30 cellular contexts compared by ENCODE assay signal in the genomic region with DNA sequence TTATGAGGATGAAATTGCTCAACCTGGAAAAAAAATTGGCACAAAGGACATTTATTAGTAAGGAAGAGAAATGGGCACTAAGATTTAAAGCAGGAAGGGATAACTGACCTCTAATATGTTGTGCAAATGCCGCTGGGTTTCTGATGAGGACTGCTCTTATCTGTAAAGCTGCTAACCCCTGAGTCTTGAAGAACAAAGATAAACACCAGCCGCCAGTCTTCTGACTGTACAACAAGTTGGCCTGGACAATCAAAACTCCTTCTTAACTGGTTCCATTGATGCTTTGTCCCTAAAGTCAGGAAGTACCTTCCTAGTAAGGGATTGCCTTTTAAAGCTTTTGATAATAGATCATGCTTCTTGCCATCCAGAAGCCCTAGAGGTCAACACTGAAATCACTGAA.
"Had no signal": no experiment of that assay in that cellular context is flagged by ENCODE, and none has a peak within 500 bp of the region (broad histone marks: within the 10 kb centered on the region; RNA-seq: fewer than 3 reads in every experiment).

No MANE protein-coding gene starts in this region.

- FAIRE-seq: endothelial cell of umbilical vein, frontal cortex had no signal

- H3K36me3 ChIP-seq: adrenal gland, ascending aorta, breast epithelium, cardiac muscle cell, colonic mucosa, esophagus squamous epithelium had no signal

- H3K4me1 ChIP-seq: adrenal gland, ascending aorta, breast epithelium, colonic mucosa, esophagus squamous epithelium had no signal

- H3K4me3 ChIP-seq: adrenal gland, ascending aorta, breast epithelium, cardiac muscle cell, colonic mucosa, esophagus squamous epithelium had no signal

- ATAC-seq: activated CD4-positive, alpha-beta T cell treated with anti-CD3 and anti-CD28 coated beads for 36 hours; activated CD8-positive, alpha-beta memory T cell treated with anti-CD3 and anti-CD28 coated beads, Interleukin-2, amount 10 ng/mL, durations not matched to agents 7 days and 5 days; activated CD8-positive, alpha-beta T cell treated with anti-CD3 and anti-CD28 coated beads, Interleukin-2, amount 10 ng/mL, durations not matched to agents 7 days and 5 days; activated naive CD8-positive, alpha-beta T cell treated with anti-CD3 and anti-CD28 coated beads, Interleukin-2, amount 50 U/mL, for 24 hours; T-cell had no signal

- H3K27ac ChIP-seq: adrenal gland, ascending aorta, breast epithelium, cardiac muscle cell, colonic mucosa, epithelial cell of prostate, esophagus squamous epithelium had no signal

- H3K9me3 ChIP-seq: adrenal gland, ascending aorta, breast epithelium, colonic mucosa, esophagus squamous epithelium had no signal

- DNase-seq: activated CD4-positive, alpha-beta memory T cell treated with anti-CD3 and anti-CD28 coated beads for 36 hours; activated CD4-positive, alpha-beta T cell treated with anti-CD3 and anti-CD28 coated beads for 36 hours; activated CD4-positive, alpha-beta T cell treated with anti-CD3 and anti-CD28 coated beads, Interleukin-2, amount 10 ng/mL, durations not matched to agents 24 days and 14 days; activated CD4-positive, CD25-positive, alpha-beta regulatory T cell; activated CD4-positive, CD25-positive, alpha-beta regulatory T cell treated with anti-CD3 and anti-CD28 coated beads, Interleukin-2, amount 50 U/mL, for 72 hours; activated CD8-positive, alpha-beta memory T cell treated with anti-CD3 and anti-CD28 coated beads, Interleukin-2, amount 10 ng/mL, durations not matched to agents 7 days and 5 days; activated CD8-positive, alpha-beta memory T cell treated with anti-CD3 and anti-CD28 coated beads, Interleukin-2, amount 50 U/mL, for 4 hours; activated CD8-positive, alpha-beta T cell treated with anti-CD3 and anti-CD28 coated beads, Interleukin-2, amount 10 ng/mL, durations not matched to agents 7 days and 5 days; activated effector memory CD4-positive, alpha-beta T cell treated with anti-CD3 and anti-CD28 coated beads, Interleukin-2, amount 50 U/mL, for 16 hours; activated naive CD4-positive, alpha-beta T cell treated with anti-CD3 and anti-CD28 coated beads for 36 hours; activated naive CD8-positive, alpha-beta T cell treated with anti-CD3 and anti-CD28 coated beads for 36 hours; activated naive CD8-positive, alpha-beta T cell treated with anti-CD3 and anti-CD28 coated beads, Interleukin-2, amount 50 U/mL, for 24 hours; activated T-cell treated with anti-CD3 and anti-CD28 coated beads, Interleukin-2, amount 50 U/mL, for 1 hour; activated T-cell treated with anti-CD3 and anti-CD28 coated beads, Interleukin-2, amount 50 U/mL, for 48 hours; adrenal gland; central memory CD4-positive, alpha-beta T cell; cerebellar nuclear complex; colonic mucosa; effector CD8-positive, alpha-beta T cell; esophagus squamous epithelium; foreskin fibroblast; head of caudate nucleus; T-cell; T-helper 9 cell had no signal

- H3K27me3 ChIP-seq: ascending aorta, cardiac muscle cell, colonic mucosa had no signal
